In genomic region chr5:51397996-51398395, GRCh38 we compare ENCODE assay signal across 1 cellular context.
TF ChIP-seq lines count a peak whose summit lies in the region.

No MANE protein-coding gene starts in this region.

TF ChIP-seq in SK-N-SH treated with all-trans-retinoic acid at 6 μM for 48 hours, 23 proteins besides CTCF, POLR2A, EP300 and RAD21:
- TF ChIP-seq CSDC2 (CRISPR knock-in tag; IDR thresholded peaks at IDR 0.05) (no peak), OSR1 (CRISPR knock-in tag; IDR thresholded peaks at IDR 0.05) (no peak)
- TF ChIP-seq, protein P1, sequence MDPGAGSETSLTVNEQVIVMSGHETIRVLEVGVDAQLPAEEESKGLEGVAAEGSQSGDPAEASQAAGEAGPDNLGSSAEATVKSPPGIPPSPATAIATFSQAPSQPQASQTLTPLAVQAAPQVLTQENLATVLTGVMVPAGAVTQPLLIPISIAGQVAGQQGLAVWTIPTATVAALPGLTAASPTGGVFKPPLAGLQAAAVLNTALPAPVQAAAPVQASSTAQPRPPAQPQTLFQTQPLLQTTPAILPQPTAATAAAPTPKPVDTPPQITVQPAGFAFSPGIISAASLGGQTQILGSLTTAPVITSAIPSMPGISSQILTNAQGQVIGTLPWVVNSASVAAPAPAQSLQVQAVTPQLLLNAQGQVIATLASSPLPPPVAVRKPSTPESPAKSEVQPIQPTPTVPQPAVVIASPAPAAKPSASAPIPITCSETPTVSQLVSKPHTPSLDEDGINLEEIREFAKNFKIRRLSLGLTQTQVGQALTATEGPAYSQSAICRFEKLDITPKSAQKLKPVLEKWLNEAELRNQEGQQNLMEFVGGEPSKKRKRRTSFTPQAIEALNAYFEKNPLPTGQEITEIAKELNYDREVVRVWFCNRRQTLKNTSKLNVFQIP (CRISPR knock-in tag; IDR thresholded peaks at IDR 0.05; ENCODE audit: borderline replicate concordance, low read depth): no peak
